ENCODE assay signal across 32 cellular contexts in genomic region chr6:108039681-108040080, GRCh38.
"Had no signal": no experiment of that assay in that cellular context is flagged by ENCODE, and none has a peak within 500 bp of the region (broad histone marks: within the 10 kb centered on the region; RNA-seq: fewer than 3 reads in every experiment).

No MANE protein-coding gene starts in this region.

- ATAC-seq: activated CD8-positive, alpha-beta T cell treated with anti-CD3 and anti-CD28 coated beads, Interleukin-2, amount 10 ng/mL, durations not matched to agents 7 days and 5 days; activated naive CD4-positive, alpha-beta T cell treated with anti-CD3 and anti-CD28 coated beads, Interleukin-2, amount 50 U/mL, for 72 hours; activated T-cell treated with anti-CD3 and anti-CD28 coated beads, Interleukin-2, amount 50 U/mL, for 4 hours; body of pancreas; PC-3 had no signal

- DNase-seq: activated CD4-positive, alpha-beta T cell treated with anti-CD3 and anti-CD28 coated beads for 1 hour; activated CD4-positive, alpha-beta T cell treated with anti-CD3 and anti-CD28 coated beads for 48 hours; activated CD4-positive, alpha-beta T cell treated with anti-CD3 and anti-CD28 coated beads, Interleukin-2, amount 50 U/mL, for 48 hours; activated CD4-positive, CD25-positive, alpha-beta regulatory T cell; activated CD8-positive, alpha-beta memory T cell treated with anti-CD3 and anti-CD28 coated beads, Interleukin-2, amount 50 U/mL, for 4 hours; activated CD8-positive, alpha-beta T cell treated with anti-CD3 and anti-CD28 coated beads, Interleukin-2, amount 10 ng/mL, durations not matched to agents 7 days and 5 days; activated gamma-delta T cell treated with Interleukin-2 at 50 U/mL for 16 hours; activated naive CD4-positive, alpha-beta T cell treated with anti-CD3 and anti-CD28 coated beads for 36 hours; activated T-cell treated with anti-CD3 and anti-CD28 coated beads for 4 hours; activated T-cell treated with anti-CD3 and anti-CD28 coated beads, Interleukin-2, amount 50 U/mL, for 4 hours; adrenal gland; body of pancreas; cerebellar nuclear complex; cortex of kidney; NCI-H1105; NCI-H1417 treated with DMSO at 0.1 percent for 48 hours; NCI-H187 treated with DMSO at 0.1 percent for 48 hours; NCI-H2081; NCI-H2171 treated with DMSO at 0.1 percent for 48 hours; NCI-H2227 treated with DMSO at 0.1 percent for 48 hours; NCI-H524 treated with DMSO at 0.1 percent for 48 hours; PC-3; Peyer's patch; RPMI8226; SHP77 treated with DMSO at 0.1 percent for 48 hours; SK-N-SH; SW 1271; T-helper 1 cell; T-helper 2 cell; T-helper 9 cell; WERI-Rb-1 had no signal
